In genomic region chr19:17720487-17720839, GRCh38 we compare ENCODE assay signal across 8 cellular contexts. TPM values are rescaled to one million over a fixed set of nuclear protein-coding genes. Genes with fewer than 3 reads are reported as not detected.
DNase-seq lines count a peak whose midpoint lies in the region; ATAC-seq and TF ChIP-seq lines count a peak whose summit lies in the region.

No MANE protein-coding gene starts in this region.

- H3K36me3 ChIP-seq in SK-N-MC (ENCODE audit: insufficient read depth, low read length), result peaks cover 10% of the 10 kb centered on the region; the same call in 1 of the 2 replicates

- H3K4me3 ChIP-seq in GM12864 (ENCODE audit: low read depth, low read length), result peak overlapping the region; percentile 98
- peak overlapping the region; percentile 82 for H3K4me3 ChIP-seq in SK-N-MC
- H3K4me3 ChIP-seq in fibroblast of villous mesenchyme (ENCODE audit: low read depth, low read length), result peak overlapping the region; percentile 90
- H3K4me3 ChIP-seq in skeletal muscle cell (ENCODE audit: low read depth, low read length), result peak overlapping the region; percentile 95

- TF ChIP-seq CTCF in GM12864 (IDR thresholded peaks at IDR 0.05; ENCODE audit: low read depth, low read length, missing control alignments) (no peak), fibroblast of villous mesenchyme (IDR thresholded peaks at IDR 0.05; ENCODE audit: insufficient read depth, low read depth, low read length) (no peak)

- H3K27ac ChIP-seq in SK-N-MC, result no peak overlapping the region

- H3K9me3 ChIP-seq in SK-N-MC (ENCODE audit: low read depth, low read length), result no peaks in the 10 kb centered on the region

- no peak for DNase-seq in GM12864 (ENCODE audit: low read depth)
- no peak for DNase-seq in SK-N-MC (ENCODE audit: low read depth, low spot score)
- no peak for DNase-seq in fibroblast of villous mesenchyme (ENCODE audit: low read depth)
- no peak for DNase-seq in skeletal muscle cell (ENCODE audit: low read depth)
- DNase-seq in GM03348 (ENCODE audit: low spot score), result no peak
- no peak for DNase-seq in GM19240 (ENCODE audit: insufficient read length, low spot score)
- no peak for DNase-seq in posterior vena cava (ENCODE audit: low spot score)

- no peak for ATAC-seq in HG03457 (IDR thresholded peaks at IDR 0.05; ENCODE audit: unreplicated experiment)

- intact Hi-C loops in posterior vena cava (cut with DNase I), result loop anchor here in 1 of 2 donors (10.0 kb wide), 1 partner anchor 664 kb away; the partner anchor contains the start of gene GDF15

- peak overlapping the region; percentile 77 for H3K9ac ChIP-seq in SK-N-MC (ENCODE audit: insufficient read length)

RNA-seq across cellular contexts. Expression of gene MAP1S, which starts 1.2 kb away (rescaled TPM):
- total RNA-seq in fibroblast of villous mesenchyme (14.8 and 15.1 TPM in 2 replicates), posterior vena cava (10 to 100 TPM; 50.8 to 57.0 TPM)

RNA-seq across cellular contexts. Expression of gene FCHO1, which starts 30.8 kb away (rescaled TPM):
- total RNA-seq in fibroblast of villous mesenchyme (0.43 and 0.64 TPM in 2 replicates), posterior vena cava (1 to 10 TPM; 2.0 to 2.1 TPM)

RNA-seq across cellular contexts. Expression of gene UNC13A, which starts 32.3 kb away (rescaled TPM):
- total RNA-seq in fibroblast of villous mesenchyme (under 0.01 and 0.64 TPM in 2 replicates), posterior vena cava (under 1 TPM; 0.14 to 0.60 TPM)
